Comparison of ENCODE assay signal across 2 cellular contexts in the genomic region with DNA sequence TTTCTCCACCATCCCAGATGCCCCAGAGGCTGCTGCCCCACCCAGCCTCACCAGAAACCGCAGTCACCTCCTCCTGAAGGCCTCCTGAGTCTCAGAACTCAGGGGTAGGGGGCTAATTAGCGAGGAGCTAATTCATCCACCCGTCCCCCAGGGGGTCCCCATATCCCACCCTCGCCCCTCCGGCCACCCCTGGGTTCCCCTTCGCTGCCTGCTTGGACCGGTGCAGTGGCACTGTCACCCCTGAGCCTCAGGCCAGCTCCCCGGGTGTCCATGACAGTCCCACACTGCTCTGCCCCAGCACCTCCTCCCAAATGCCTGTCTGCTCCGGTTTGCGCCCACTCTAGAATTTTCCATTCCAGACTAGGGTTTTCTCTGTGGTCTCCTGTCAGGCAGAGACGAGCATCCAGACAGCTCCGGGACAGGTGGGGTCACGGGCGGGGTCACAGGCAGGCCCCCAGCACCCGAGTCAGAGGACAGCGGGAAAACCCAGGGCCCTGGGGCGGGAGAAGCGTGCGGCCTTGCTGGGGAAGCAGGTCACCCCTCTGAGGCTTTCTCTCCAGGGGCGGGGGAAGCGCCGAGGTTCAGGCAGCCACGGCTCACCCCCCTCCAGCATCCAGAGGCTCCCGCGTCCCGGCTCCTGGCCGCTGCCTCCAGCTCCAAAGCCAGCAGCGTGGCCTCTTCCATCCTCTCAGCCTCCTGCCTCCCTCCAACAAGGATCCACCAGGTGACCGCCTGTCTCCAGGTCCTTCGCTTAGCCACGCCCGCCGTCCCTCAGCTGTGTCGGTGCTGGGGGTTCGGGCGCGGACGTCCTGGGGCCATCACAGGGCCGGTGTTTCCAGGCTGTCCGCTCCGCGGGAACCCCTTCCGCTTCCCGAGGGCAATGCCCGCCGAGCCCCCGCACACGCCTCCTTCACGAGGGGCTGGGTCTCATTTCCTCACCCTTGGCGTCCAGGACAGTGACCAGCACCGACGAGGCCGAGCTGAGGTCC.
TF ChIP-seq lines count a peak whose summit lies in the region.

No MANE protein-coding gene starts in this region.

TF ChIP-seq in HCT116, 20 proteins besides CTCF, POLR2A, EP300 and RAD21:
- TF ChIP-seq ZFX (IDR thresholded peaks at IDR 0.05) (no peak), SRF (IDR thresholded peaks at IDR 0.05; ENCODE audit: low read depth) (no peak), ELF1 (IDR thresholded peaks at IDR 0.05; ENCODE audit: borderline replicate concordance, low read depth) (no peak), EZH2phosphoT487 (IDR thresholded peaks at IDR 0.05; ENCODE audit: borderline replicate concordance) (no peak), TCF7L2 (IDR thresholded peaks at IDR 0.05; ENCODE audit: borderline replicate concordance, extremely low read depth, insufficient read depth, insufficient read length) (no peak)
- TF ChIP-seq, protein P1, sequence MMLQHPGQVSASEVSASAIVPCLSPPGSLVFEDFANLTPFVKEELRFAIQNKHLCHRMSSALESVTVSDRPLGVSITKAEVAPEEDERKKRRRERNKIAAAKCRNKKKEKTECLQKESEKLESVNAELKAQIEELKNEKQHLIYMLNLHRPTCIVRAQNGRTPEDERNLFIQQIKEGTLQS (IDR thresholded peaks at IDR 0.05) = no peak

TF ChIP-seq in H1, 55 proteins besides CTCF, POLR2A, EP300 and RAD21:
- TF ChIP-seq SP4 (IDR thresholded peaks at IDR 0.05; ENCODE audit: low read length) (no peak), JUND (IDR thresholded peaks at IDR 0.05; ENCODE audit: low read length) (no peak)
- TF ChIP-seq, protein P2, sequence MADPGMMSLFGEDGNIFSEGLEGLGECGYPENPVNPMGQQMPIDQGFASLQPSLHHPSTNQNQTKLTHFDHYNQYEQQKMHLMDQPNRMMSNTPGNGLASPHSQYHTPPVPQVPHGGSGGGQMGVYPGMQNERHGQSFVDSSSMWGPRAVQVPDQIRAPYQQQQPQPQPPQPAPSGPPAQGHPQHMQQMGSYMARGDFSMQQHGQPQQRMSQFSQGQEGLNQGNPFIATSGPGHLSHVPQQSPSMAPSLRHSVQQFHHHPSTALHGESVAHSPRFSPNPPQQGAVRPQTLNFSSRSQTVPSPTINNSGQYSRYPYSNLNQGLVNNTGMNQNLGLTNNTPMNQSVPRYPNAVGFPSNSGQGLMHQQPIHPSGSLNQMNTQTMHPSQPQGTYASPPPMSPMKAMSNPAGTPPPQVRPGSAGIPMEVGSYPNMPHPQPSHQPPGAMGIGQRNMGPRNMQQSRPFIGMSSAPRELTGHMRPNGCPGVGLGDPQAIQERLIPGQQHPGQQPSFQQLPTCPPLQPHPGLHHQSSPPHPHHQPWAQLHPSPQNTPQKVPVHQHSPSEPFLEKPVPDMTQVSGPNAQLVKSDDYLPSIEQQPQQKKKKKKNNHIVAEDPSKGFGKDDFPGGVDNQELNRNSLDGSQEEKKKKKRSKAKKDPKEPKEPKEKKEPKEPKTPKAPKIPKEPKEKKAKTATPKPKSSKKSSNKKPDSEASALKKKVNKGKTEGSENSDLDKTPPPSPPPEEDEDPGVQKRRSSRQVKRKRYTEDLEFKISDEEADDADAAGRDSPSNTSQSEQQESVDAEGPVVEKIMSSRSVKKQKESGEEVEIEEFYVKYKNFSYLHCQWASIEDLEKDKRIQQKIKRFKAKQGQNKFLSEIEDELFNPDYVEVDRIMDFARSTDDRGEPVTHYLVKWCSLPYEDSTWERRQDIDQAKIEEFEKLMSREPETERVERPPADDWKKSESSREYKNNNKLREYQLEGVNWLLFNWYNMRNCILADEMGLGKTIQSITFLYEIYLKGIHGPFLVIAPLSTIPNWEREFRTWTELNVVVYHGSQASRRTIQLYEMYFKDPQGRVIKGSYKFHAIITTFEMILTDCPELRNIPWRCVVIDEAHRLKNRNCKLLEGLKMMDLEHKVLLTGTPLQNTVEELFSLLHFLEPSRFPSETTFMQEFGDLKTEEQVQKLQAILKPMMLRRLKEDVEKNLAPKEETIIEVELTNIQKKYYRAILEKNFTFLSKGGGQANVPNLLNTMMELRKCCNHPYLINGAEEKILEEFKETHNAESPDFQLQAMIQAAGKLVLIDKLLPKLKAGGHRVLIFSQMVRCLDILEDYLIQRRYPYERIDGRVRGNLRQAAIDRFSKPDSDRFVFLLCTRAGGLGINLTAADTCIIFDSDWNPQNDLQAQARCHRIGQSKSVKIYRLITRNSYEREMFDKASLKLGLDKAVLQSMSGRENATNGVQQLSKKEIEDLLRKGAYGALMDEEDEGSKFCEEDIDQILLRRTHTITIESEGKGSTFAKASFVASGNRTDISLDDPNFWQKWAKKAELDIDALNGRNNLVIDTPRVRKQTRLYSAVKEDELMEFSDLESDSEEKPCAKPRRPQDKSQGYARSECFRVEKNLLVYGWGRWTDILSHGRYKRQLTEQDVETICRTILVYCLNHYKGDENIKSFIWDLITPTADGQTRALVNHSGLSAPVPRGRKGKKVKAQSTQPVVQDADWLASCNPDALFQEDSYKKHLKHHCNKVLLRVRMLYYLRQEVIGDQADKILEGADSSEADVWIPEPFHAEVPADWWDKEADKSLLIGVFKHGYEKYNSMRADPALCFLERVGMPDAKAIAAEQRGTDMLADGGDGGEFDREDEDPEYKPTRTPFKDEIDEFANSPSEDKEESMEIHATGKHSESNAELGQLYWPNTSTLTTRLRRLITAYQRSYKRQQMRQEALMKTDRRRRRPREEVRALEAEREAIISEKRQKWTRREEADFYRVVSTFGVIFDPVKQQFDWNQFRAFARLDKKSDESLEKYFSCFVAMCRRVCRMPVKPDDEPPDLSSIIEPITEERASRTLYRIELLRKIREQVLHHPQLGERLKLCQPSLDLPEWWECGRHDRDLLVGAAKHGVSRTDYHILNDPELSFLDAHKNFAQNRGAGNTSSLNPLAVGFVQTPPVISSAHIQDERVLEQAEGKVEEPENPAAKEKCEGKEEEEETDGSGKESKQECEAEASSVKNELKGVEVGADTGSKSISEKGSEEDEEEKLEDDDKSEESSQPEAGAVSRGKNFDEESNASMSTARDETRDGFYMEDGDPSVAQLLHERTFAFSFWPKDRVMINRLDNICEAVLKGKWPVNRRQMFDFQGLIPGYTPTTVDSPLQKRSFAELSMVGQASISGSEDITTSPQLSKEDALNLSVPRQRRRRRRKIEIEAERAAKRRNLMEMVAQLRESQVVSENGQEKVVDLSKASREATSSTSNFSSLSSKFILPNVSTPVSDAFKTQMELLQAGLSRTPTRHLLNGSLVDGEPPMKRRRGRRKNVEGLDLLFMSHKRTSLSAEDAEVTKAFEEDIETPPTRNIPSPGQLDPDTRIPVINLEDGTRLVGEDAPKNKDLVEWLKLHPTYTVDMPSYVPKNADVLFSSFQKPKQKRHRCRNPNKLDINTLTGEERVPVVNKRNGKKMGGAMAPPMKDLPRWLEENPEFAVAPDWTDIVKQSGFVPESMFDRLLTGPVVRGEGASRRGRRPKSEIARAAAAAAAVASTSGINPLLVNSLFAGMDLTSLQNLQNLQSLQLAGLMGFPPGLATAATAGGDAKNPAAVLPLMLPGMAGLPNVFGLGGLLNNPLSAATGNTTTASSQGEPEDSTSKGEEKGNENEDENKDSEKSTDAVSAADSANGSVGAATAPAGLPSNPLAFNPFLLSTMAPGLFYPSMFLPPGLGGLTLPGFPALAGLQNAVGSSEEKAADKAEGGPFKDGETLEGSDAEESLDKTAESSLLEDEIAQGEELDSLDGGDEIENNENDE (IDR thresholded peaks at IDR 0.05; ENCODE audit: insufficient replicate concordance, low read length) = no peak
